Comparison of ENCODE assay signal across 8 cellular contexts in genomic region chr2:130372833-130373807, GRCh38. TPM values are rescaled to one million over a fixed set of nuclear protein-coding genes. Genes with fewer than 3 reads are reported as not detected.
A peak's percentile ranks its signal among the peaks of the same experiment; 100 is the strongest.
DNase-seq lines count a peak whose midpoint lies in the region; ATAC-seq and TF ChIP-seq lines count a peak whose summit lies in the region.

No MANE protein-coding gene starts in this region.

- no peaks in the 10 kb centered on the region for H3K9me3 ChIP-seq in CD4-positive, alpha-beta T cell (ENCODE audit: control insufficient read depth, low read length)
- H3K9me3 ChIP-seq in ascending aorta: no peaks in the 10 kb centered on the region
- no peaks in the 10 kb centered on the region for H3K9me3 ChIP-seq in lower lobe of right lung

- H3K4me1 ChIP-seq in ascending aorta: peaks cover 0 to 16% of the 10 kb centered on the region in 2 donors
- H3K4me1 ChIP-seq in lower lobe of right lung: peaks cover 63% of the 10 kb centered on the region
- H3K4me1 ChIP-seq in urinary bladder (ENCODE audit: insufficient read depth): no peaks in the 10 kb centered on the region

- no peaks in the 10 kb centered on the region for H3K27me3 ChIP-seq in CD4-positive, alpha-beta T cell (ENCODE audit: control insufficient read depth, insufficient read depth, low read length)
- H3K27me3 ChIP-seq in ascending aorta: no peaks in the 10 kb centered on the region
- no peaks in the 10 kb centered on the region for H3K27me3 ChIP-seq in lower lobe of right lung (ENCODE audit: low read depth)

- H3K4me3 Mint-ChIP-seq in CD4-positive, alpha-beta T cell: peak overlapping the region; percentile 82

- H3K4me3 ChIP-seq in ascending aorta: peak overlapping the region; percentile 82 to 94
- peak overlapping the region; percentile 72 for H3K4me3 ChIP-seq in lower lobe of right lung
- peak overlapping the region; percentile 84 for H3K4me3 ChIP-seq in urinary bladder (ENCODE audit: low read depth, low read length)

- intact Hi-C loops in CD4-positive, alpha-beta T cell (cut with DNase I, micrococcal nuclease): loop anchor here (1.0 to 10.0 kb wide), 5 partner anchors 31 to 1122 kb away; partner anchors contain the start of genes IMP4 (in 2 of the 2), GPR148 (in 1 of the 2), MZT2A (in 1 of the 2) and MZT2B (in 1 of the 2)
- intact Hi-C loops in ascending aorta (cut with DNase I) (loop anchor here (1.0 to 10.0 kb wide), 4 partner anchors 18 to 1122 kb away; partner anchors contain the start of genes IMP4 and MZT2A), lower lobe of right lung (cut with DNase I) (no loop called here)

- peak overlapping the region; percentile 74 for H3K27ac Mint-ChIP-seq in CD4-positive, alpha-beta T cell

- CTCF ChIA-PET in CD4-positive, alpha-beta T cell (lab: Charles Lee): interaction anchor here (0.7 to 2.3 kb wide), 5 partner anchors 10 to 31 kb away, joined by 3 to 12 read pairs (median 4); partner anchors contain the start of genes IMP4 and PTPN18

- POLR2A ChIA-PET in CD4-positive, alpha-beta T cell (lab: Charles Lee): interaction anchor here (1.3 to 6.6 kb wide), 3 partner anchors 17 to 192 kb away, joined by 5 to 119 read pairs (median 6); partner anchors contain the start of genes IMP4, PTPN18 and SMPD4

- H3K9me3 Mint-ChIP-seq in CD4-positive, alpha-beta T cell: no peaks in the 10 kb centered on the region

- no peak for TF ChIP-seq CTCF in CD4-positive, alpha-beta T cell (IDR thresholded peaks at IDR 0.05)
- TF ChIP-seq CTCF in ascending aorta (IDR thresholded peaks at IDR 0.05): no peak
- peak; percentile 26 for TF ChIP-seq CTCF in lower lobe of right lung (IDR thresholded peaks at IDR 0.05)

- H3K36me3 Mint-ChIP-seq in CD4-positive, alpha-beta T cell (ENCODE audit: low read depth): peaks cover 32% of the 10 kb centered on the region

- H3K27ac ChIP-seq in CD4-positive, alpha-beta T cell (ENCODE audit: low read depth, low read length): peak overlapping the region; percentile 70
- peak overlapping the region; percentile 73 to 89 for H3K27ac ChIP-seq in ascending aorta
- peak overlapping the region; percentile 91 for H3K27ac ChIP-seq in lower lobe of right lung
- H3K27ac ChIP-seq in urinary bladder (ENCODE audit: low read depth): peak overlapping the region; percentile 84

- H3K36me3 ChIP-seq in ascending aorta (peaks cover 0 to 16% of the 10 kb centered on the region in 2 donors), lower lobe of right lung (peaks cover 7% of the 10 kb centered on the region), urinary bladder (ENCODE audit: insufficient read depth) (no peaks in the 10 kb centered on the region)

- ATAC-seq in CD4-positive, alpha-beta T cell (ENCODE audit: poor library complexity): no peak
- ATAC-seq in HG02798 (IDR thresholded peaks at IDR 0.05; ENCODE audit: poor library complexity, unreplicated experiment) (peak; percentile 5), lower lobe of right lung (no peak), HG03460 (IDR thresholded peaks at IDR 0.05; ENCODE audit: unreplicated experiment) (no peak)

- DNase-seq in CD4-positive, alpha-beta T cell: no peak
- DNase-seq in ascending aorta (ENCODE audit: low spot score in 2 of 2) (peak in 1 of 2 donors; percentile 55), lower lobe of right lung (no peak), NCI-H446 treated with DMSO at 0.1 percent for 48 hours (lab: John Stamatoyannopoulos, UW) (no peak), DMS53 (lab: John Stamatoyannopoulos, UW) (no peak)

- no peaks in the 10 kb centered on the region for H3K27me3 Mint-ChIP-seq in CD4-positive, alpha-beta T cell

- WGBS in urinary bladder: 40% methylated on average over 24 of the region's 24 CpGs

- peaks cover 82% of the 10 kb centered on the region for H3K4me1 Mint-ChIP-seq in CD4-positive, alpha-beta T cell (ENCODE audit: low read depth)

RNA-seq across cellular contexts. Expression of gene PTPN18, which starts 17.3 kb away (rescaled TPM):
- total RNA-seq in CD4-positive, alpha-beta T cell: 10 to 100 TPM; 27.6 to 27.8 TPM
- total RNA-seq in ascending aorta: 21.0 TPM
- total RNA-seq in lower lobe of right lung: 74.1 TPM
- 28.6 TPM for total RNA-seq in urinary bladder
- 42.4 TPM for polyA plus RNA-seq in urinary bladder

RNA-seq across cellular contexts. Expression of gene IMP4, which starts 30.4 kb away (rescaled TPM):
- total RNA-seq in CD4-positive, alpha-beta T cell: 10 to 100 TPM; 81.7 to 88.1 TPM
- 97.9 TPM for total RNA-seq in ascending aorta
- total RNA-seq in lower lobe of right lung: 55.9 TPM
- total RNA-seq in urinary bladder: 22.3 TPM
- 102 TPM for polyA plus RNA-seq in urinary bladder
